Comparison of ENCODE assay signal across 22 cellular contexts in the genomic region with DNA sequence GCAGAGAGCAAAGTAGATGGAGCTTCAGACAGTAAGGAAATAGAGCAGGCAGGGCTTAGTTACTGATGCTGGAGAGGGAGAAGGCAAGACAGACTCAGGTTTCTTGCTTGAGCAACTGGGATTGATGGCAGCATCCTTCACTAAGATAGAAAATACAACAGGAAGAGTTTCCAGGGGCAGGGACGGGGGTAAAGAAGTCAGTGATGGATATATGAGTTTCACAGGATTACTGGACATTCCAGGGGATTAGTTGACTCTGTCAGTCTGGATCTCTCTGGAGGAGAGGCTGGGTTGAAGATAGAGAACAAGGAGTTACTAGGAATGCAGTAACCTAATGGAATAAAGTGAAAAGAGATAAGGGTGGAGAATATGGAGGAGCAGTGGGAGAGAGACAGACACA.
DNase-seq lines count a peak whose midpoint lies in the region; FAIRE-seq lines count a peak whose summit lies in the region.
"Had no signal": no experiment of that assay in that cellular context is flagged by ENCODE, and none has a peak within 500 bp of the region (broad histone marks: within the 10 kb centered on the region; RNA-seq: fewer than 3 reads in every experiment).

No MANE protein-coding gene starts in this region.

- DNase-seq in HTR-8/SVneo (ENCODE audit: insufficient read length, low spot score) = peak; percentile 10
- DNase-seq in amniotic epithelial cell (ENCODE audit: low read depth) = peak; percentile 95
- peak; percentile 33 for DNase-seq in left kidney (ENCODE audit: low read depth, low spot score)
- no peak for DNase-seq in activated effector memory CD4-positive, alpha-beta T cell treated with Interleukin-2 at 50 U/mL for 16 hours
- DNase-seq in NCI-H1694 treated with DMSO at 0.1 percent for 48 hours (lab: John Stamatoyannopoulos, UW) = no peak
- DNase-seq in NCI-H1694 (lab: John Stamatoyannopoulos, UW) = no peak
- DNase-seq: activated CD4-positive, alpha-beta memory T cell treated with anti-CD3 and anti-CD28 coated beads, Interleukin-2, amount 10 ng/mL, durations not matched to agents 7 days and 5 days; activated CD4-positive, CD25-positive, alpha-beta regulatory T cell treated with anti-CD3 and anti-CD28 coated beads, Interleukin-2, amount 50 U/mL, for 72 hours; cortex of kidney; HCEC 1CT; IMR-90; mammary epithelial cell; NCI-H2081 treated with DMSO at 0.1 percent for 48 hours; PC-9; retina; SIG-M5; spleen; stimulated activated CD4-positive, alpha-beta T cell treated with anti-CD3 and anti-CD28 coated beads, Interleukin-4, amount 100 ng/mL, for 1 hour had no signal

- no peak for FAIRE-seq in HTR-8/SVneo (lab: Jason Lieb, UNC)
- FAIRE-seq: TTC549 had no signal

- H3K27ac ChIP-seq in temporal lobe (ENCODE audit: low read depth, low read length) = peak overlapping the region; percentile 58
- H3K27ac ChIP-seq: breast epithelium, C4-2B, PC-9, spleen had no signal

Comparison
In these comparisons a context has a peak if more than half of its experiments do, and no peak if none do; other contexts are left out.
1. DNase-seq: peak in HTR-8/SVneo (single experiment), amniotic epithelial cell (single experiment) and left kidney (single experiment); none in activated effector memory CD4-positive, alpha-beta T cell treated with Interleukin-2 at 50 U/mL for 16 hours (single experiment), NCI-H1694 treated with DMSO at 0.1 percent for 48 hours (single experiment) and NCI-H1694 (single experiment).